In the genomic region with DNA sequence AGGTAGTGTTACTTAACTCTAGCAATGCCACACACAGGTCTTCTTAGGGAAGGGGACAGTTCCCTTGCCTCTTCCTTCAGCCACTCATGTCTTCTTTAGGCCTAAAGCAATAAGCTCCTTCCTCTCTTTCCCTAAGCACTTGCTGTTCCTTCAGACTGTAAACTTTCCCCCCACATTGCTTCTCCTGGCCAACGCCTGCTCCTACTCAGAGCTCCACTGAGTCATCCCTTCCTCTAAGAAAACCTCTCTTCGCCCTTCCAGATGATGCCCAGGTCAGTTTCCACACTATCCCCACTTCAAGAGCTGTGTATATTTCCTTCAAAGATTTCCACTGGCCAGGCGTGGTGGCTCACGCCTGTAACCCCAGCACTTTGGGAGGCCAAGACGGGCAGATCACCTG, we compare ENCODE assay signal across 29 cellular contexts. TPM values are rescaled to one million over a fixed set of nuclear protein-coding genes. Genes with fewer than 3 reads are reported as not detected.
A peak's percentile ranks its signal among the peaks of the same experiment; 100 is the strongest.
DNase-seq lines count a peak whose midpoint lies in the region; ATAC-seq lines count a peak whose summit lies in the region.
"Had no signal": no experiment of that assay in that cellular context is flagged by ENCODE, and none has a peak within 500 bp of the region (broad histone marks: within the 10 kb centered on the region; RNA-seq: fewer than 3 reads in every experiment).

No MANE protein-coding gene starts in this region.

- H3K9ac ChIP-seq in mesenchymal stem cell (ENCODE audit: low read length) (no peak overlapping the region), neuronal stem cell (ENCODE audit: low read depth, low read length, poor library complexity) (no peak overlapping the region)

- no peak overlapping the region for H2BK120ac ChIP-seq in mesenchymal stem cell (ENCODE audit: low read depth, low read length)
- no peak overlapping the region for H2BK120ac ChIP-seq in neuronal stem cell (ENCODE audit: low read depth, low read length)

- H3K4ac ChIP-seq in mesenchymal stem cell (ENCODE audit: low read depth in 1 of 2, low read length in 2 of 2) = no peak overlapping the region
- no peak overlapping the region for H3K4ac ChIP-seq in neuronal stem cell (ENCODE audit: low read length)

- H3K27ac ChIP-seq in mesenchymal stem cell (ENCODE audit: low read length, poor library complexity, severe bottlenecking) (no peak overlapping the region), right cardiac atrium (ENCODE audit: low read length) (no peak overlapping the region), neuronal stem cell (replicated peaks; ENCODE audit: low read length) (no peak overlapping the region)
- H3K27ac ChIP-seq: body of pancreas, prostate gland, suprapubic skin, upper lobe of right lung had no signal

- no peak overlapping the region for H4K8ac ChIP-seq in mesenchymal stem cell (ENCODE audit: low read length)
- H4K8ac ChIP-seq in neuronal stem cell (ENCODE audit: low read depth, low read length) = no peak overlapping the region

- H2BK15ac ChIP-seq in mesenchymal stem cell (ENCODE audit: low read depth, poor library complexity, severe bottlenecking) (no peak overlapping the region), neuronal stem cell (ENCODE audit: low read length) (no peak overlapping the region)

- H2AFZ ChIP-seq in mesenchymal stem cell (ENCODE audit: low read depth, low read length) (no peak overlapping the region), neuronal stem cell (ENCODE audit: low read length) (no peak overlapping the region)

- H3K9me3 Mint-ChIP-seq in activated T-cell treated with anti-CD3 and anti-CD28 coated beads, Interleukin-2, amount 50 U/mL, for 24 hours = no peaks in the 10 kb centered on the region
- H3K9me3 Mint-ChIP-seq: activated CD8-positive, alpha-beta T cell treated with anti-CD3 and anti-CD28 coated beads for 36 hours; immature natural killer cell had no signal

- ATAC-seq in right cardiac atrium = no peak
- ATAC-seq: activated CD8-positive, alpha-beta T cell treated with anti-CD3 and anti-CD28 coated beads for 36 hours; body of pancreas; GM12878; upper lobe of right lung had no signal

- H3K27me3 Mint-ChIP-seq in activated T-cell treated with anti-CD3 and anti-CD28 coated beads, Interleukin-2, amount 50 U/mL, for 24 hours = no peaks in the 10 kb centered on the region

- H3K18ac ChIP-seq in mesenchymal stem cell (ENCODE audit: low read depth in 1 of 2, low read length in 2 of 2) = peak overlapping the region in 1 of 2 experiments; percentile 11
- H3K18ac ChIP-seq in neuronal stem cell (ENCODE audit: low read length) = no peak overlapping the region

- DNase-seq in EL (peak; percentile 64), M059J (ENCODE audit: low read depth) (peak; percentile 62), dermis blood vessel endothelial cell (peak; percentile 58), mesenchymal stem cell (peak; percentile 48), right cardiac atrium (no peak), neuronal stem cell (ENCODE audit: low spot score) (no peak)
- no peak for DNase-seq in activated T-cell treated with anti-CD3 and anti-CD28 coated beads, Interleukin-2, amount 50 U/mL, for 24 hours
- DNase-seq: activated CD4-positive, CD25-positive, alpha-beta regulatory T cell treated with anti-CD3 and anti-CD28 coated beads, Interleukin-2, amount 50 U/mL, for 72 hours; activated CD8-positive, alpha-beta T cell treated with anti-CD3 and anti-CD28 coated beads for 36 hours; activated effector memory CD4-positive, alpha-beta T cell treated with anti-CD3 and anti-CD28 coated beads, Interleukin-2, amount 50 U/mL, for 16 hours; body of pancreas; Calu3; DND-41; effector memory CD4-positive, alpha-beta T cell; hypothalamus; immature natural killer cell; KBM-7; NCI-H1417 treated with DMSO at 0.1 percent for 48 hours; NCI-H446; NCI-H774; RPMI8226; stimulated activated CD4-positive, alpha-beta T cell treated with anti-CD3 and anti-CD28 coated beads, Interleukin-15, amount 100 ng/mL, for 24 hours; stimulated activated naive CD4-positive, alpha-beta T cell; T-helper 1 cell; upper lobe of right lung had no signal

- H3K27me3 ChIP-seq in mesenchymal stem cell (ENCODE audit: control insufficient read depth in 1 of 2, insufficient read depth in 1 of 2, low read length in 2 of 2) = peaks cover 0 to 19% of the 10 kb centered on the region in 2 experiments
- H3K27me3 ChIP-seq in right cardiac atrium (ENCODE audit: control insufficient read depth, insufficient read depth) = no peaks in the 10 kb centered on the region
- H3K27me3 ChIP-seq in neuronal stem cell (ENCODE audit: control insufficient read depth in 3 of 3, insufficient read depth in 3 of 3, low read depth in 1 of 3, low read length in 3 of 3) = no peaks in the 10 kb centered on the region
- H3K27me3 ChIP-seq: body of pancreas, suprapubic skin, upper lobe of right lung had no signal

- H3K36me3 ChIP-seq in mesenchymal stem cell (ENCODE audit: control insufficient read depth in 1 of 2, insufficient read depth in 2 of 2, low read depth in 1 of 2, low read length in 2 of 2) (no peaks in the 10 kb centered on the region), neuronal stem cell (replicated peaks in 1 of 2; ENCODE audit: control insufficient read depth in 2 of 2, insufficient read depth in 2 of 2, low read length in 2 of 2) (no peaks in the 10 kb centered on the region)
- H3K36me3 ChIP-seq: prostate gland, suprapubic skin, upper lobe of right lung had no signal

- H3K4me1 ChIP-seq in mesenchymal stem cell (ENCODE audit: control insufficient read depth, insufficient read depth, low read depth, low read length) = no peaks in the 10 kb centered on the region
- H3K4me1 ChIP-seq in right cardiac atrium (ENCODE audit: control insufficient read depth, insufficient read depth, low read length) = no peaks in the 10 kb centered on the region
- H3K4me1 ChIP-seq in neuronal stem cell (ENCODE audit: control insufficient read depth in 2 of 2, insufficient read depth in 1 of 2, low read depth in 1 of 2, low read length in 2 of 2) = no peaks in the 10 kb centered on the region
- H3K4me1 ChIP-seq: body of pancreas, prostate gland, suprapubic skin had no signal

- no peaks in the 10 kb centered on the region for H3K36me3 Mint-ChIP-seq in activated T-cell treated with anti-CD3 and anti-CD28 coated beads, Interleukin-2, amount 50 U/mL, for 24 hours (ENCODE audit: low read depth)
- H3K36me3 Mint-ChIP-seq: immature natural killer cell had no signal

- H3K27ac Mint-ChIP-seq in activated T-cell treated with anti-CD3 and anti-CD28 coated beads, Interleukin-2, amount 50 U/mL, for 24 hours = no peak overlapping the region
- H3K27ac Mint-ChIP-seq: activated CD8-positive, alpha-beta T cell treated with anti-CD3 and anti-CD28 coated beads for 36 hours; immature natural killer cell had no signal

- H3K4me3 ChIP-seq in mesenchymal stem cell (ENCODE audit: insufficient read depth in 1 of 2, low read depth in 1 of 2, low read length in 2 of 2) = no peak overlapping the region
- no peak overlapping the region for H3K4me3 ChIP-seq in right cardiac atrium (ENCODE audit: low read length)
- H3K4me3 ChIP-seq in neuronal stem cell (ENCODE audit: low read length in 2 of 2) = no peak overlapping the region
- H3K4me3 ChIP-seq: body of pancreas, GM12878, prostate gland, suprapubic skin, upper lobe of right lung had no signal

- H4K91ac ChIP-seq in mesenchymal stem cell (ENCODE audit: low read length) = no peak overlapping the region
- no peak overlapping the region for H4K91ac ChIP-seq in neuronal stem cell (ENCODE audit: low read depth, low read length, poor library complexity)

- H3K4me2 ChIP-seq in mesenchymal stem cell (ENCODE audit: low read length, poor library complexity, severe bottlenecking) (no peak overlapping the region), neuronal stem cell (ENCODE audit: insufficient read depth, low read length, poor library complexity, severe bottlenecking) (no peak overlapping the region)

- no peak overlapping the region for H2AK5ac ChIP-seq in mesenchymal stem cell (ENCODE audit: low read length, severe bottlenecking)
- H2AK5ac ChIP-seq in neuronal stem cell (ENCODE audit: low read depth, low read length) = no peak overlapping the region

- peaks cover 4% of the 10 kb centered on the region for H3K4me1 Mint-ChIP-seq in activated T-cell treated with anti-CD3 and anti-CD28 coated beads, Interleukin-2, amount 50 U/mL, for 24 hours (ENCODE audit: low read depth)

- H3K9me3 ChIP-seq in mesenchymal stem cell (ENCODE audit: control insufficient read depth, low read length) = no peaks in the 10 kb centered on the region
- H3K9me3 ChIP-seq in right cardiac atrium (ENCODE audit: control insufficient read depth, low read length) = no peaks in the 10 kb centered on the region
- no peaks in the 10 kb centered on the region for H3K9me3 ChIP-seq in neuronal stem cell (replicated peaks in 1 of 2; ENCODE audit: control insufficient read depth in 2 of 2, insufficient read depth in 1 of 2, low read depth in 1 of 2, low read length in 2 of 2)
- H3K9me3 ChIP-seq: body of pancreas, prostate gland, suprapubic skin, upper lobe of right lung had no signal

- H3K14ac ChIP-seq in mesenchymal stem cell (ENCODE audit: low read length in 2 of 2) = no peak overlapping the region
- no peak overlapping the region for H3K14ac ChIP-seq in neuronal stem cell (ENCODE audit: low read length)

- H3K79me1 ChIP-seq in mesenchymal stem cell (replicated peaks; ENCODE audit: low read length, poor library complexity, severe bottlenecking) (no peaks in the 10 kb centered on the region), neuronal stem cell (ENCODE audit: low read depth, low read length) (no peaks in the 10 kb centered on the region)

- H3K23ac ChIP-seq in mesenchymal stem cell (ENCODE audit: low read length in 2 of 2) (no peak overlapping the region), neuronal stem cell (ENCODE audit: low read depth, low read length, poor library complexity) (no peak overlapping the region)

- H2BK5ac ChIP-seq in mesenchymal stem cell (ENCODE audit: low read depth, low read length, poor library complexity, severe bottlenecking) (no peak overlapping the region), neuronal stem cell (ENCODE audit: low read length) (no peak overlapping the region)

- intact Hi-C loops in right cardiac atrium (cut with DNase I) = no loop called here

- WGBS in mesenchymal stem cell = 78% methylated on average over 5 of the region's 5 CpGs
- 91% methylated on average over 5 of the region's 5 CpGs for WGBS in right cardiac atrium
- no CpG with 5 or more reads among the region's 5 CpGs for WGBS in neuronal stem cell (ENCODE audit: extremely low coverage in 2 of 2, insufficient read length in 2 of 2, insufficient replicate concordance in 1 of 2), 2 donors

- no peak overlapping the region for H3K4me3 Mint-ChIP-seq in activated T-cell treated with anti-CD3 and anti-CD28 coated beads, Interleukin-2, amount 50 U/mL, for 24 hours
- H3K4me3 Mint-ChIP-seq: activated CD8-positive, alpha-beta T cell treated with anti-CD3 and anti-CD28 coated beads for 36 hours; CD14-positive monocyte; immature natural killer cell had no signal

- H2BK12ac ChIP-seq in mesenchymal stem cell (ENCODE audit: low read length in 2 of 2) = no peak overlapping the region
- H2BK12ac ChIP-seq in neuronal stem cell (ENCODE audit: low read length) = no peak overlapping the region

RNA-seq across cellular contexts. Expression of a gene that starts 12.5 kb away (rescaled TPM):
- total RNA-seq in M059J (2014; rRNA removed; shearing (Covaris generic)) = 1.8 and 4.7 TPM in 2 replicates
- 0.65 and 1.2 TPM in 2 replicates for total RNA-seq in dermis blood vessel endothelial cell
- polyA plus RNA-seq in mesenchymal stem cell (2013, experiment 1 of 2) = 0.47 TPM
- 0.48 TPM for polyA plus RNA-seq in mesenchymal stem cell (2013, experiment 2 of 2)
- total RNA-seq in right cardiac atrium = 1 to 10 TPM in 3 of 4 donors, under 1 TPM in 1; 0.91 to 2.9 (median 1.7) TPM
- polyA plus RNA-seq in right cardiac atrium = 2.1 TPM
- polyA plus RNA-seq in neuronal stem cell (2013, experiment 1 of 2) = 17.0 TPM
- polyA plus RNA-seq in neuronal stem cell (2013, experiment 2 of 2) = 16.8 TPM
- polyA plus RNA-seq: CD14-positive monocyte, immature natural killer cell had no signal

RNA-seq across cellular contexts. Expression of a gene that starts 17.8 kb away (rescaled TPM):
- total RNA-seq in M059J (2014; rRNA removed; shearing (Covaris generic)) = 9.7 and 17.0 TPM in 2 replicates
- total RNA-seq in dermis blood vessel endothelial cell (23.9 and 25.9 TPM in 2 replicates), right cardiac atrium (100 to 1,000 TPM in 2 of 4 donors, 10 to 100 TPM in 2; 80.7 to 108 (median 94.2) TPM)
- polyA plus RNA-seq in mesenchymal stem cell (2013, experiment 1 of 2) = 12.6 TPM
- 11.8 TPM for polyA plus RNA-seq in mesenchymal stem cell (2013, experiment 2 of 2)
- 81.2 TPM for polyA plus RNA-seq in right cardiac atrium
- 14.2 TPM for polyA plus RNA-seq in neuronal stem cell (2013, experiment 1 of 2)
- polyA plus RNA-seq in neuronal stem cell (2013, experiment 2 of 2) = 14.1 TPM

RNA-seq across cellular contexts. Expression of a gene that starts 42.9 kb away (rescaled TPM):
- total RNA-seq in M059J (2014; rRNA removed; shearing (Covaris generic)) = 4.7 and 5.9 TPM in 2 replicates
- total RNA-seq in dermis blood vessel endothelial cell (1.7 and 3.4 TPM in 2 replicates), right cardiac atrium (10 to 100 TPM; 43.7 to 74.6 (median 67.9) TPM)
- 18.8 TPM for polyA plus RNA-seq in mesenchymal stem cell (2013, experiment 1 of 2)
- 19.6 TPM for polyA plus RNA-seq in mesenchymal stem cell (2013, experiment 2 of 2)
- polyA plus RNA-seq in right cardiac atrium = 78.1 TPM
- 4.7 TPM for polyA plus RNA-seq in neuronal stem cell (2013, experiment 1 of 2)
- 4.8 TPM for polyA plus RNA-seq in neuronal stem cell (2013, experiment 2 of 2)

Comparison
In these comparisons a context has a peak if more than half of its experiments do, and no peak if none do; other contexts are left out.
1. DNase-seq: peak in EL (single experiment), M059J (single experiment), dermis blood vessel endothelial cell (single experiment) and mesenchymal stem cell (single experiment); none in activated T-cell treated with anti-CD3 and anti-CD28 coated beads, Interleukin-2, amount 50 U/mL, for 24 hours (single experiment), right cardiac atrium (0 of 3) and neuronal stem cell (single experiment).